In genomic region chr2:9291331-9291730, GRCh38 we compare ENCODE assay signal across 26 cellular contexts.
"Had no signal": no experiment of that assay in that cellular context is flagged by ENCODE, and none has a peak within 500 bp of the region (broad histone marks: within the 10 kb centered on the region; RNA-seq: fewer than 3 reads in every experiment).

No MANE protein-coding gene starts in this region.

- FAIRE-seq: small intestine had no signal

- H3K9me3 ChIP-seq: colonic mucosa, gastroesophageal sphincter, right lobe of liver, upper lobe of left lung had no signal

- H3K27me3 ChIP-seq: cardiac muscle cell, colonic mucosa, dorsolateral prefrontal cortex, gastroesophageal sphincter, right lobe of liver, upper lobe of left lung had no signal

- H3K36me3 ChIP-seq: cardiac muscle cell, colonic mucosa, right lobe of liver, upper lobe of left lung had no signal

- ATAC-seq: activated CD8-positive, alpha-beta memory T cell treated with anti-CD3 and anti-CD28 coated beads, Interleukin-2, amount 10 ng/mL, durations not matched to agents 7 days and 5 days; activated CD8-positive, alpha-beta T cell treated with anti-CD3 and anti-CD28 coated beads, Interleukin-2, amount 10 ng/mL, durations not matched to agents 7 days and 5 days; activated T-cell treated with anti-CD3 and anti-CD28 coated beads, Interleukin-2, amount 50 U/mL, for 72 hours; gastroesophageal sphincter; right lobe of liver; stimulated activated memory B cell treated with anti-CD40 and anti-IgM and Interleukin-4, amounts not matched to agents 10 μg/mL and 1 μg/mL and 100 μg/mL, for 72 hours; stimulated activated naive CD8-positive, alpha-beta T cell treated with anti-CD3 and anti-CD28 coated beads, Interleukin-15, amount 100 ng/mL, for 72 hours had no signal

- H3K4me3 ChIP-seq: cardiac muscle cell, colonic mucosa, dorsolateral prefrontal cortex, gastroesophageal sphincter, right lobe of liver, upper lobe of left lung had no signal

- DNase-seq: activated B cell treated with CpG ODN at 0.5 μM for 24 hours; activated CD4-positive, alpha-beta T cell treated with anti-CD3 and anti-CD28 coated beads, Interleukin-2, amount 50 U/mL, for 1 hour; activated CD8-positive, alpha-beta memory T cell treated with anti-CD3 and anti-CD28 coated beads, Interleukin-2, amount 10 ng/mL, durations not matched to agents 7 days and 5 days; activated CD8-positive, alpha-beta T cell treated with anti-CD3 and anti-CD28 coated beads, Interleukin-2, amount 10 ng/mL, durations not matched to agents 7 days and 5 days; activated naive CD4-positive, alpha-beta T cell treated with Interleukin-2 at 50 U/mL for 16 hours; activated T-cell treated with anti-CD3 and anti-CD28 coated beads for 4 hours; activated T-cell treated with anti-CD3 and anti-CD28 coated beads, Interleukin-2, amount 50 U/mL, for 72 hours; aorta; cerebellar nuclear complex; colonic mucosa; dorsolateral prefrontal cortex; effector memory CD4-positive, alpha-beta T cell; head of caudate nucleus; hypothalamus; immature natural killer cell; right lobe of liver; small intestine; stimulated activated CD4-positive, alpha-beta T cell treated with anti-CD3 and anti-CD28 coated beads, Interleukin-4, amount 100 ng/mL, for 4 hours; stimulated activated CD8-positive, alpha-beta memory T cell treated with anti-CD3 and anti-CD28 coated beads, Interleukin-4, amount 100 ng/mL, for 48 hours; stimulated activated naive CD8-positive, alpha-beta T cell treated with anti-CD3 and anti-CD28 coated beads, Interleukin-15, amount 100 ng/mL, for 72 hours; substantia nigra; T-helper 2 cell; upper lobe of left lung had no signal

- H3K27ac ChIP-seq: cardiac muscle cell, colonic mucosa, dorsolateral prefrontal cortex, gastroesophageal sphincter, right lobe of liver, upper lobe of left lung had no signal

- H3K4me1 ChIP-seq: colonic mucosa had no signal
